ENCODE assay signal across 21 cellular contexts in genomic region chr1:39501666-39502065, GRCh38. TPM values are rescaled to one million over a fixed set of nuclear protein-coding genes. Genes with fewer than 3 reads are reported as not detected.
DNase-seq lines count a peak whose midpoint lies in the region; ATAC-seq and TF ChIP-seq lines count a peak whose summit lies in the region.
"Had no signal": no experiment of that assay in that cellular context is flagged by ENCODE, and none has a peak within 500 bp of the region (broad histone marks: within the 10 kb centered on the region; RNA-seq: fewer than 3 reads in every experiment).

No MANE protein-coding gene starts in this region.

- no peaks in the 10 kb centered on the region for H3K4me1 Mint-ChIP-seq in activated CD4-positive, alpha-beta T cell treated with anti-CD3 and anti-CD28 coated beads, Interleukin-2, amount 10 ng/mL, durations not matched to agents 24 days and 14 days
- no peaks in the 10 kb centered on the region for H3K4me1 Mint-ChIP-seq in activated T-cell treated with anti-CD3 and anti-CD28 coated beads, Interleukin-2, amount 50 U/mL, for 72 hours (ENCODE audit: low read depth)
- H3K4me1 Mint-ChIP-seq: CD4-positive, CD25-positive, alpha-beta regulatory T cell had no signal

- no peaks in the 10 kb centered on the region for H3K9me3 Mint-ChIP-seq in activated CD4-positive, alpha-beta T cell treated with anti-CD3 and anti-CD28 coated beads, Interleukin-2, amount 10 ng/mL, durations not matched to agents 24 days and 14 days
- no peaks in the 10 kb centered on the region for H3K9me3 Mint-ChIP-seq in activated T-cell treated with anti-CD3 and anti-CD28 coated beads, Interleukin-2, amount 50 U/mL, for 72 hours
- H3K9me3 Mint-ChIP-seq: CD4-positive, CD25-positive, alpha-beta regulatory T cell had no signal

- TF ChIP-seq CTCF in fibroblast of pulmonary artery (IDR thresholded peaks at IDR 0.05; ENCODE audit: low read length, missing control alignments) = no peak

- intact Hi-C loops in activated CD4-positive, alpha-beta T cell treated with anti-CD3 and anti-CD28 coated beads, Interleukin-2, amount 10 ng/mL, durations not matched to agents 24 days and 14 days (cut with micrococcal nuclease) = no loop called here

- ATAC-seq in SK-N-SH treated with all-trans-retinoic acid at 6 μM for 48 hours (peak; percentile 58), HG03196 (IDR thresholded peaks at IDR 0.05; ENCODE audit: unreplicated experiment) (no peak)
- no peak for ATAC-seq in activated T-cell treated with anti-CD3 and anti-CD28 coated beads, Interleukin-2, amount 50 U/mL, for 72 hours (replicated peaks in 1 of 2)

- H3K4me3 Mint-ChIP-seq in activated CD4-positive, alpha-beta T cell treated with anti-CD3 and anti-CD28 coated beads, Interleukin-2, amount 10 ng/mL, durations not matched to agents 24 days and 14 days = no peak overlapping the region
- no peak overlapping the region for H3K4me3 Mint-ChIP-seq in activated T-cell treated with anti-CD3 and anti-CD28 coated beads, Interleukin-2, amount 50 U/mL, for 72 hours
- H3K4me3 Mint-ChIP-seq: CD4-positive, CD25-positive, alpha-beta regulatory T cell had no signal

- no peak overlapping the region for H3K4me3 ChIP-seq in fibroblast of pulmonary artery (replicated peaks; ENCODE audit: low read depth, low read length)
- H3K4me3 ChIP-seq: left ventricle myocardium inferior, thyroid gland had no signal

- DNase-seq in H4 (ENCODE audit: low spot score) = peak; percentile 30
- DNase-seq in fibroblast of pulmonary artery (ENCODE audit: low read depth) = peak; percentile 77
- DNase-seq in activated CD4-positive, alpha-beta T cell treated with anti-CD3 and anti-CD28 coated beads, Interleukin-2, amount 10 ng/mL, durations not matched to agents 24 days and 14 days = no peak
- DNase-seq in iPS-NIHi7 (ENCODE audit: extremely low spot score) = no peak
- no peak for DNase-seq in activated T-cell treated with anti-CD3 and anti-CD28 coated beads, Interleukin-2, amount 50 U/mL, for 72 hours
- DNase-seq: activated CD4-positive, CD25-positive, alpha-beta regulatory T cell; activated gamma-delta T cell treated with Interleukin-2 at 50 U/mL for 16 hours; brain microvascular endothelial cell; CD4-positive, CD25-positive, alpha-beta regulatory T cell; DMS79; foreskin melanocyte; Karpas-422; left ventricle myocardium inferior; NCI-H1417 treated with DMSO at 0.1 percent for 48 hours; NK-92 treated with Interleukin-12 subunit alpha and Interleukin-12 subunit beta, amount 100 ng/mL, for 24 hours; Right ventricle myocardium superior; T-helper 2 cell; thyroid gland had no signal

- peaks cover 10% of the 10 kb centered on the region for H3K27me3 Mint-ChIP-seq in activated CD4-positive, alpha-beta T cell treated with anti-CD3 and anti-CD28 coated beads, Interleukin-2, amount 10 ng/mL, durations not matched to agents 24 days and 14 days
- peaks cover 11% of the 10 kb centered on the region for H3K27me3 Mint-ChIP-seq in activated T-cell treated with anti-CD3 and anti-CD28 coated beads, Interleukin-2, amount 50 U/mL, for 72 hours (ENCODE audit: low read depth)

- no peaks in the 10 kb centered on the region for H3K36me3 Mint-ChIP-seq in activated CD4-positive, alpha-beta T cell treated with anti-CD3 and anti-CD28 coated beads, Interleukin-2, amount 10 ng/mL, durations not matched to agents 24 days and 14 days (ENCODE audit: low read depth)
- H3K36me3 Mint-ChIP-seq in activated T-cell treated with anti-CD3 and anti-CD28 coated beads, Interleukin-2, amount 50 U/mL, for 72 hours (ENCODE audit: insufficient read depth in 2 of 2) = no peaks in the 10 kb centered on the region

- no peak overlapping the region for H3K27ac Mint-ChIP-seq in activated CD4-positive, alpha-beta T cell treated with anti-CD3 and anti-CD28 coated beads, Interleukin-2, amount 10 ng/mL, durations not matched to agents 24 days and 14 days
- no peak overlapping the region for H3K27ac Mint-ChIP-seq in activated T-cell treated with anti-CD3 and anti-CD28 coated beads, Interleukin-2, amount 50 U/mL, for 72 hours
- H3K27ac Mint-ChIP-seq: CD4-positive, CD25-positive, alpha-beta regulatory T cell had no signal

TF ChIP-seq in SK-N-SH treated with all-trans-retinoic acid at 6 μM for 48 hours, 23 proteins besides CTCF, POLR2A, EP300 and RAD21:
- TF ChIP-seq CSRNP3 (CRISPR knock-in tag; IDR thresholded peaks at IDR 0.05) (no peak), ZNF70 (CRISPR knock-in tag; IDR thresholded peaks at IDR 0.05) (no peak), PPARA (CRISPR knock-in tag; IDR thresholded peaks at IDR 0.05; ENCODE audit: borderline replicate concordance) (no peak), CREB5 (CRISPR knock-in tag; IDR thresholded peaks at IDR 0.05; ENCODE audit: low read depth) (no peak), CSDC2 (CRISPR knock-in tag; IDR thresholded peaks at IDR 0.05) (no peak), PATZ1 (CRISPR knock-in tag; IDR thresholded peaks at IDR 0.05; ENCODE audit: borderline replicate concordance) (no peak), TOX (CRISPR knock-in tag; IDR thresholded peaks at IDR 0.05; ENCODE audit: borderline replicate concordance) (no peak), ESRRG (CRISPR knock-in tag; IDR thresholded peaks at IDR 0.05) (no peak), BACH2 (CRISPR knock-in tag; IDR thresholded peaks at IDR 0.05; ENCODE audit: borderline replicate concordance) (no peak), POU6F1 (CRISPR knock-in tag; IDR thresholded peaks at IDR 0.05; ENCODE audit: borderline replicate concordance, low read depth) (no peak), ZC3H10 (CRISPR knock-in tag; IDR thresholded peaks at IDR 0.05) (no peak), ZNF8 (CRISPR knock-in tag; IDR thresholded peaks at IDR 0.05) (no peak)

RNA-seq across cellular contexts. Expression of gene BMP8A, which starts 10.2 kb away (rescaled TPM):
- not detected in 2 replicates for total RNA-seq in H4 (2014; rRNA removed; shearing (Covaris generic))
- total RNA-seq in activated CD4-positive, alpha-beta T cell treated with anti-CD3 and anti-CD28 coated beads, Interleukin-2, amount 10 ng/mL, durations not matched to agents 24 days and 14 days = not detected in 2 replicates
- total RNA-seq in activated T-cell treated with anti-CD3 and anti-CD28 coated beads, Interleukin-2, amount 50 U/mL, for 72 hours = under 1 TPM; 0.35 to 0.38 TPM
- total RNA-seq: osteocyte had no signal

Comparison
In these comparisons a context has a peak if more than half of its experiments do, and no peak if none do; other contexts are left out.
1. DNase-seq: peak in H4 (single experiment) and fibroblast of pulmonary artery (single experiment); none in activated CD4-positive, alpha-beta T cell treated with anti-CD3 and anti-CD28 coated beads, Interleukin-2, amount 10 ng/mL, durations not matched to agents 24 days and 14 days (single experiment), iPS-NIHi7 (single experiment) and activated T-cell treated with anti-CD3 and anti-CD28 coated beads, Interleukin-2, amount 50 U/mL, for 72 hours (0 of 2).